ENCODE assay signal across 17 cellular contexts in the genomic region with DNA sequence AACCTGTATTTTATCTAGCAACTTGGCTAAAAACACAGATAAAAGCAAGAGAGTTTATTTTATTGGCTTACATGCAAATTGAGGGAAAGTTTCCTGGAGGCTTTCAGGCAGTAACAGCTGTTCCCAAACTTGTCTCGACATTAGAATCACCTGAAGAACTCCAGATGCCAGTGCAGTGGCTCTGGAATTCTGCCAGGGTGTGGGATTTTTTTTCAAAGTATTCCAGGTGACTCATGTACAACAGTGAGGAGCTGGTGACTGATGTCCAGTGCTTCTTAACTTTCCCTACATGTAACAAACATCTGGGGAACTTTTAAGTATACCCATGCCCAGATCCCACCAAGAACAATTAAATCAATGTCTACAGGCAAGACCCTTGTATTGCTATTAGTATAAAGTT. TPM values are rescaled to one million over a fixed set of nuclear protein-coding genes. Genes with fewer than 3 reads are reported as not detected.
DNase-seq lines count a peak whose midpoint lies in the region; ATAC-seq, FAIRE-seq and TF ChIP-seq lines count a peak whose summit lies in the region.
"Had no signal": no experiment of that assay in that cellular context is flagged by ENCODE, and none has a peak within 500 bp of the region (broad histone marks: within the 10 kb centered on the region; RNA-seq: fewer than 3 reads in every experiment).

No MANE protein-coding gene starts in this region.

- H3K4me3 ChIP-seq in bronchial epithelial cell (ENCODE audit: low read depth, low read length): no peak overlapping the region
- no peak overlapping the region for H3K4me3 ChIP-seq in mucosa of descending colon
- H3K4me3 ChIP-seq: BLaER1 treated with 17β-estradiol and CSF1 and Interleukin-3, amounts not matched to agents 10 nM and 100 nM had no signal

- intact Hi-C loops in mucosa of descending colon (cut with DNase I, micrococcal nuclease): loop anchor here in 1 of 2 donors (5.0 kb wide), 1 partner anchor 117 kb away; no protein-coding TSS in a partner anchor
- intact Hi-C loops in posterior vena cava (cut with DNase I): loop anchor here in 1 of 2 donors (5.0 kb wide), 1 partner anchor 117 kb away; no protein-coding TSS in a partner anchor

- H3K27ac Mint-ChIP-seq in stimulated activated effector memory CD8-positive, alpha-beta T cell treated with anti-CD3 and anti-CD28 coated beads, Interleukin-12 subunit alpha, Interleukin-12 subunit beta, amount 100 ng/mL, for 72 hours: no peak overlapping the region
- H3K27ac Mint-ChIP-seq: activated T-cell treated with anti-CD3 and anti-CD28 coated beads, Interleukin-2, amount 50 U/mL, for 72 hours; T-helper 1 cell treated with Interleukin-12 subunit alpha and Interleukin-12 subunit beta and Interleukin-4 antibody, amounts not matched to agents 30 μg/mL and 1 μg/mL, for 36 hours had no signal

- FAIRE-seq in bronchial epithelial cell (lab: Jason Lieb, UNC): no peak
- FAIRE-seq: astrocyte had no signal

- no peaks in the 10 kb centered on the region for H3K9me3 Mint-ChIP-seq in stimulated activated effector memory CD8-positive, alpha-beta T cell treated with anti-CD3 and anti-CD28 coated beads, Interleukin-12 subunit alpha, Interleukin-12 subunit beta, amount 100 ng/mL, for 72 hours
- H3K9me3 Mint-ChIP-seq: activated T-cell treated with anti-CD3 and anti-CD28 coated beads, Interleukin-2, amount 50 U/mL, for 72 hours; T-helper 1 cell treated with Interleukin-12 subunit alpha and Interleukin-12 subunit beta and Interleukin-4 antibody, amounts not matched to agents 30 μg/mL and 1 μg/mL, for 36 hours had no signal

- no peak overlapping the region for H3K4me3 Mint-ChIP-seq in stimulated activated effector memory CD8-positive, alpha-beta T cell treated with anti-CD3 and anti-CD28 coated beads, Interleukin-12 subunit alpha, Interleukin-12 subunit beta, amount 100 ng/mL, for 72 hours
- H3K4me3 Mint-ChIP-seq: activated T-cell treated with anti-CD3 and anti-CD28 coated beads, Interleukin-2, amount 50 U/mL, for 72 hours; T-helper 1 cell treated with Interleukin-12 subunit alpha and Interleukin-12 subunit beta and Interleukin-4 antibody, amounts not matched to agents 30 μg/mL and 1 μg/mL, for 36 hours had no signal

- H3K36me3 Mint-ChIP-seq in stimulated activated effector memory CD8-positive, alpha-beta T cell treated with anti-CD3 and anti-CD28 coated beads, Interleukin-12 subunit alpha, Interleukin-12 subunit beta, amount 100 ng/mL, for 72 hours: no peaks in the 10 kb centered on the region

- peak; percentile 55 for ATAC-seq in mucosa of descending colon
- ATAC-seq in HG03565 (IDR thresholded peaks at IDR 0.05; ENCODE audit: unreplicated experiment): no peak
- no peak for ATAC-seq in stimulated activated effector memory CD8-positive, alpha-beta T cell treated with anti-CD3 and anti-CD28 coated beads, Interleukin-12 subunit alpha, Interleukin-12 subunit beta, amount 100 ng/mL, for 72 hours
- ATAC-seq: activated T-cell treated with anti-CD3 and anti-CD28 coated beads, Interleukin-2, amount 50 U/mL, for 72 hours had no signal

- no peaks in the 10 kb centered on the region for H3K4me1 Mint-ChIP-seq in stimulated activated effector memory CD8-positive, alpha-beta T cell treated with anti-CD3 and anti-CD28 coated beads, Interleukin-12 subunit alpha, Interleukin-12 subunit beta, amount 100 ng/mL, for 72 hours

- H3K27me3 ChIP-seq in bronchial epithelial cell (ENCODE audit: control insufficient read depth, insufficient read depth, low read length): no peaks in the 10 kb centered on the region
- H3K27me3 ChIP-seq: BLaER1 treated with 17β-estradiol and CSF1 and Interleukin-3, amounts not matched to agents 10 nM and 100 nM had no signal

- H3K36me3 ChIP-seq in bronchial epithelial cell (ENCODE audit: control insufficient read depth, insufficient read depth, low read length): no peaks in the 10 kb centered on the region
- H3K36me3 ChIP-seq in mucosa of descending colon (ENCODE audit: low read depth): no peaks in the 10 kb centered on the region
- H3K36me3 ChIP-seq: BLaER1 treated with 17β-estradiol and CSF1 and Interleukin-3, amounts not matched to agents 10 nM and 100 nM had no signal

- no peaks in the 10 kb centered on the region for H3K4me1 ChIP-seq in mucosa of descending colon (ENCODE audit: low read depth)
- H3K4me1 ChIP-seq: BLaER1 treated with 17β-estradiol and CSF1 and Interleukin-3, amounts not matched to agents 10 nM and 100 nM had no signal

- H3K9me3 ChIP-seq in mucosa of descending colon: no peaks in the 10 kb centered on the region
- H3K9me3 ChIP-seq: BLaER1 treated with 17β-estradiol and CSF1 and Interleukin-3, amounts not matched to agents 10 nM and 100 nM had no signal

- DNase-seq in EH (ENCODE audit: low read depth) (peak; percentile 23), NCI-H1105 (lab: John Stamatoyannopoulos, UW) (peak; percentile 9), bronchial epithelial cell (ENCODE audit: low read depth) (peak; percentile 89), mucosa of descending colon (no peak), DMS153 (lab: John Stamatoyannopoulos, UW) (no peak), posterior vena cava (ENCODE audit: low spot score) (no peak)
- DNase-seq in stimulated activated effector memory CD8-positive, alpha-beta T cell treated with anti-CD3 and anti-CD28 coated beads, Interleukin-12 subunit alpha, Interleukin-12 subunit beta, amount 100 ng/mL, for 72 hours (ENCODE audit: low spot score in 2 of 2): no peak
- DNase-seq: activated CD4-positive, alpha-beta T cell treated with anti-CD3 and anti-CD28 coated beads for 48 hours; activated T-cell treated with anti-CD3 and anti-CD28 coated beads, Interleukin-2, amount 50 U/mL, for 72 hours; effector CD8-positive, alpha-beta T cell; NCI-H187; stimulated activated CD4-positive, alpha-beta T cell treated with anti-CD3 and anti-CD28 coated beads, Interleukin-4, amount 100 ng/mL, for 24 hours; stimulated activated naive CD4-positive, alpha-beta T cell had no signal

- TF ChIP-seq CTCF in bronchial epithelial cell (IDR thresholded peaks at IDR 0.05; ENCODE audit: insufficient read depth, low read length, severe bottlenecking) (no peak), mucosa of descending colon (IDR thresholded peaks at IDR 0.05) (no peak)

RNA-seq across cellular contexts. Expression of gene PLOD2, which starts 23.6 kb away (rescaled TPM):
- total RNA-seq in bronchial epithelial cell (36.6 and 45.3 TPM in 2 replicates), mucosa of descending colon (100 to 1,000 TPM in 2 of 3 donors, 10 to 100 TPM in 1; 92.9 to 113 (median 101) TPM), posterior vena cava (10 to 100 TPM; 63.8 to 64.1 TPM)

Comparison
In these comparisons a context has a peak if more than half of its experiments do, and no peak if none do; other contexts are left out.
1. DNase-seq: peak in EH (single experiment), NCI-H1105 (single experiment) and bronchial epithelial cell (single experiment); none in mucosa of descending colon (0 of 3), DMS153 (single experiment), stimulated activated effector memory CD8-positive, alpha-beta T cell treated with anti-CD3 and anti-CD28 coated beads, Interleukin-12 subunit alpha, Interleukin-12 subunit beta, amount 100 ng/mL, for 72 hours (0 of 2) and posterior vena cava (single experiment).